In genomic region chr1:87474098-87474497, GRCh38 we compare ENCODE assay signal across 22 cellular contexts.
"Had no signal": no experiment of that assay in that cellular context is flagged by ENCODE, and none has a peak within 500 bp of the region (broad histone marks: within the 10 kb centered on the region; RNA-seq: fewer than 3 reads in every experiment).

No MANE protein-coding gene starts in this region.

- H3K4me1 Mint-ChIP-seq: activated T-helper 17 cell treated with anti-CD3 and anti-CD28 coated beads, Interleukin-2, amount 50 U/mL, for 72 hours; central memory CD8-positive, alpha-beta T cell; naive thymus-derived CD8-positive, alpha-beta T cell; neural progenitor cell; stimulated activated naive CD8-positive, alpha-beta T cell treated with anti-CD3 and anti-CD28 coated beads, Interleukin-15, amount 100 ng/mL, for 72 hours had no signal

- H3K27me3 ChIP-seq: adrenal gland, ascending aorta, gastroesophageal sphincter, heart right ventricle, neural progenitor cell, transverse colon, vagina had no signal

- H3K4me3 ChIP-seq: adrenal gland, ascending aorta, gastroesophageal sphincter, heart right ventricle, neural progenitor cell, transverse colon, vagina had no signal

- H3K36me3 Mint-ChIP-seq: activated naive CD8-positive, alpha-beta T cell; naive thymus-derived CD8-positive, alpha-beta T cell; neural progenitor cell had no signal

- H2AFZ ChIP-seq: neural progenitor cell had no signal

- H3K4me2 ChIP-seq: neural progenitor cell had no signal

- DNase-seq: activated CD4-positive, CD25-positive, alpha-beta regulatory T cell treated with anti-CD3 and anti-CD28 coated beads, Interleukin-2, amount 50 U/mL, for 72 hours; activated naive CD4-positive, alpha-beta T cell; activated T-cell treated with anti-CD3 and anti-CD28 coated beads, Interleukin-2, amount 50 U/mL, for 1 hour; adrenal gland; effector memory CD8-positive, alpha-beta T cell; heart right ventricle; left colon; mesenchymal stem cell; naive thymus-derived CD8-positive, alpha-beta T cell; stimulated activated CD4-positive, alpha-beta T cell treated with anti-CD3 and anti-CD28 coated beads, Interleukin-4, amount 100 ng/mL, for 24 hours; stimulated activated naive CD8-positive, alpha-beta T cell treated with anti-CD3 and anti-CD28 coated beads, Interleukin-15, amount 100 ng/mL, for 72 hours; T-helper 1 cell; transverse colon; WERI-Rb-1 had no signal

- H3K4me3 Mint-ChIP-seq: activated naive CD8-positive, alpha-beta T cell; activated T-helper 17 cell treated with anti-CD3 and anti-CD28 coated beads, Interleukin-2, amount 50 U/mL, for 72 hours; central memory CD8-positive, alpha-beta T cell; effector memory CD8-positive, alpha-beta T cell; naive thymus-derived CD8-positive, alpha-beta T cell; neural progenitor cell; stimulated activated naive CD8-positive, alpha-beta T cell treated with anti-CD3 and anti-CD28 coated beads, Interleukin-15, amount 100 ng/mL, for 72 hours had no signal

- H3K27ac Mint-ChIP-seq: activated naive CD8-positive, alpha-beta T cell; activated T-helper 17 cell treated with anti-CD3 and anti-CD28 coated beads, Interleukin-2, amount 50 U/mL, for 72 hours; effector memory CD8-positive, alpha-beta T cell; naive thymus-derived CD8-positive, alpha-beta T cell; stimulated activated naive CD8-positive, alpha-beta T cell treated with anti-CD3 and anti-CD28 coated beads, Interleukin-15, amount 100 ng/mL, for 72 hours had no signal

- H3K4me1 ChIP-seq: adrenal gland, ascending aorta, gastroesophageal sphincter, heart right ventricle, neural progenitor cell, transverse colon, vagina had no signal

- H3K9ac ChIP-seq: neural progenitor cell had no signal

- H3K36me3 ChIP-seq: adrenal gland, ascending aorta, gastroesophageal sphincter, heart right ventricle, neural progenitor cell, transverse colon, vagina, WERI-Rb-1 had no signal

- ATAC-seq: activated T-helper 17 cell treated with anti-CD3 and anti-CD28 coated beads, Interleukin-2, amount 50 U/mL, for 72 hours; effector memory CD8-positive, alpha-beta T cell; gastroesophageal sphincter; heart right ventricle; left colon; naive thymus-derived CD8-positive, alpha-beta T cell; stimulated activated naive CD8-positive, alpha-beta T cell treated with anti-CD3 and anti-CD28 coated beads, Interleukin-15, amount 100 ng/mL, for 72 hours had no signal

- H3K27me3 Mint-ChIP-seq: activated naive CD8-positive, alpha-beta T cell; activated T-helper 17 cell treated with anti-CD3 and anti-CD28 coated beads, Interleukin-2, amount 50 U/mL, for 72 hours; central memory CD8-positive, alpha-beta T cell; effector memory CD8-positive, alpha-beta T cell; naive thymus-derived CD8-positive, alpha-beta T cell; progenitor cell of endocrine pancreas; stimulated activated naive CD8-positive, alpha-beta T cell treated with anti-CD3 and anti-CD28 coated beads, Interleukin-15, amount 100 ng/mL, for 72 hours had no signal

- H3K27ac ChIP-seq: adrenal gland, ascending aorta, gastroesophageal sphincter, heart right ventricle, neural progenitor cell, transverse colon, vagina, WERI-Rb-1 had no signal

- H3K9me3 ChIP-seq: adrenal gland, ascending aorta, gastroesophageal sphincter, heart right ventricle, transverse colon, vagina had no signal

- H3K9me3 Mint-ChIP-seq: activated T-helper 17 cell treated with anti-CD3 and anti-CD28 coated beads, Interleukin-2, amount 50 U/mL, for 72 hours; central memory CD8-positive, alpha-beta T cell; effector memory CD8-positive, alpha-beta T cell; naive thymus-derived CD8-positive, alpha-beta T cell; neural progenitor cell; stimulated activated naive CD8-positive, alpha-beta T cell treated with anti-CD3 and anti-CD28 coated beads, Interleukin-15, amount 100 ng/mL, for 72 hours had no signal
